ENCODE assay signal across 8 cellular contexts in the genomic region with DNA sequence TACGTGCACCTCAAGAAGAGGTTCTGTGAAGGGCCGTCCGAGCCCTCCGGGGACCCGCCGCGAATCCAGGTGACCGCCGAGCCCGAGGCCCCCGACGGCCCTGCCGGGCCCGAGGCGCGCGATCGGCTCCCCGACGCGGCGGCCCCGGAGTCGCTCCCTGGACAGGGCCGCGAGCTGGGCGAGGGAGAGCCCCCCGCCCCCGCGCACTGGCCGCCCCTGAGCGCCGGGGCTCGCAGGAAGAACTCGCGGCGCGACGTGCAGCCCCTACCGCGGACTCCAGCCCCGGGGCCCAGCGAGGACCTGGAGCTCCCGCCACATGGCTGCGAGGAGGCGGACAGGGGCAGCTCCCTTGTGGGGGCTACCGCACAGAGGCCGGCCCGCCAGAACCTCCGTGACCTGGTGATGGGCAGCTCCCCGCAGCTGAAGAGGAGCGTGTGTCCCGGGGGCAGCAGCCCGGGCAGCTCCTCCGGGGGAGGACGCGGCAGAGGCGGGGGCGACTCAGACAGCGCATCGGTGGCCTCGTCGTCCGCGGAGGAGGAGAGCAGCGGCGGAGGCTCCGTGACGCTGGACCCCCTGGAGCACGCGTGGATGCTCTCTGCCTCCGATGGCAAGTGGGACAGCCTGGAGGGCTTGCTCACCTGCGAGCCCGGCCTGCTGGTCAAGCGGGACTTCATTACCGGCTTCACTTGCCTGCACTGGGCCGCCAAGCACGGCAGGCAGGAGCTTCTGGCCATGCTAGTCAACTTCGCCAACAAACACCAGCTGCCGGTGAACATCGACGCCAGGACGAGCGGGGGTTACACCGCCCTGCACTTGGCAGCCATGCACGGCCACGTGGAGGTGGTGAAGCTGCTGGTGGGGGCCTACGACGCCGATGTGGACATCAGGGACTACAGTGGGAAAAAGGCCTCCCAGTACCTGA. TPM values are rescaled to one million over a fixed set of nuclear protein-coding genes. Genes with fewer than 3 reads are reported as not detected.
DNase-seq lines count a peak whose midpoint lies in the region; TF ChIP-seq lines count a peak whose summit lies in the region.

No MANE protein-coding gene starts in this region.

- intact Hi-C loops in dorsolateral prefrontal cortex (cut with DNase I): no loop called here

- H3K27me3 ChIP-seq in dorsolateral prefrontal cortex: peaks cover 0 to 24% (median 0%) of the 10 kb centered on the region in 45 donors

- H3K27ac ChIP-seq in dorsolateral prefrontal cortex: peak overlapping the region in 36 of 59 donors; percentile 40 to 96 (median 92)

- no peaks in the 10 kb centered on the region for H3K9me3 Mint-ChIP-seq in mesothelial cell of epicardium

- H3K27ac Mint-ChIP-seq in mesothelial cell of epicardium: peak overlapping the region; percentile 67

- H3K36me3 Mint-ChIP-seq in mesothelial cell of epicardium: no peaks in the 10 kb centered on the region

- DNase-seq in AG20443 (ENCODE audit: low spot score) (peak; percentile 34), HFF-Myc (ENCODE audit: extremely low read depth, low read depth) (no peak), dorsolateral prefrontal cortex (no peak), mesothelial cell of epicardium (ENCODE audit: low spot score in 2 of 2, unreplicated experiment in 2 of 2) (peak; percentile 46 to 61), NCI-H526 treated with DMSO at 0.1 percent for 48 hours (lab: John Stamatoyannopoulos, UW) (no peak), MV-4-11 (lab: John Stamatoyannopoulos, UW) (no peak), SHP77 treated with DMSO at 0.1 percent for 48 hours (lab: John Stamatoyannopoulos, UW) (no peak), NCI-H2029 (lab: John Stamatoyannopoulos, UW) (no peak)

- peak overlapping the region; percentile 75 for H3K4me3 Mint-ChIP-seq in mesothelial cell of epicardium

- no peak for TF ChIP-seq CTCF in HFF-Myc (IDR thresholded peaks at IDR 0.05; ENCODE audit: low read depth, low read length, missing control alignments)
- TF ChIP-seq CTCF in dorsolateral prefrontal cortex (IDR thresholded peaks at IDR 0.05 in 54 of 56, conservative IDR thresholded peaks at IDR 0.05 in 2 of 56; ENCODE audit: low read depth in 1 of 56, partially characterized antibody in 56 of 56): no peak
- TF ChIP-seq CTCF in mesothelial cell of epicardium (IDR thresholded peaks at IDR 0.05; ENCODE audit: unreplicated experiment): no peak

- no peaks in the 10 kb centered on the region for H3K27me3 Mint-ChIP-seq in mesothelial cell of epicardium (ENCODE audit: low read depth)

- H3K4me3 ChIP-seq in HFF-Myc (replicated peaks; ENCODE audit: low read depth, low read length): peak overlapping the region; percentile 89
- peak overlapping the region; percentile 50 to 87 (median 73) for H3K4me3 ChIP-seq in dorsolateral prefrontal cortex

- H3K4me1 Mint-ChIP-seq in mesothelial cell of epicardium: peaks cover 54% of the 10 kb centered on the region

RNA-seq across cellular contexts. Expression of a gene that starts 0.8 kb away (rescaled TPM):
- 1 to 10 TPM; 1.4 to 6.7 (median 3.7) TPM for total RNA-seq in dorsolateral prefrontal cortex
- total RNA-seq in mesothelial cell of epicardium: 15.9 to 16.8 TPM (median 16.0 TPM) in 3 replicates

RNA-seq across cellular contexts. Expression of a gene that starts 1.2 kb away (rescaled TPM):
- 10 to 100 TPM; 14.0 to 64.1 (median 26.0) TPM for total RNA-seq in dorsolateral prefrontal cortex
- total RNA-seq in mesothelial cell of epicardium: 64.9 to 69.2 TPM (median 69.1 TPM) in 3 replicates

Comparison
In these comparisons a context has a peak if more than half of its experiments do, and no peak if none do; other contexts are left out.
1. DNase-seq: peak in AG20443 (single experiment) and mesothelial cell of epicardium (2 of 2); none in HFF-Myc (single experiment), dorsolateral prefrontal cortex (0 of 10), NCI-H526 treated with DMSO at 0.1 percent for 48 hours (single experiment), MV-4-11 (single experiment), SHP77 treated with DMSO at 0.1 percent for 48 hours (single experiment) and NCI-H2029 (single experiment).